ENCODE assay signal across 13 cellular contexts in genomic region chr13:101869553-101869952, GRCh38.
DNase-seq lines count a peak whose midpoint lies in the region; ATAC-seq lines count a peak whose summit lies in the region.
"Had no signal": no experiment of that assay in that cellular context is flagged by ENCODE, and none has a peak within 500 bp of the region (broad histone marks: within the 10 kb centered on the region; RNA-seq: fewer than 3 reads in every experiment).

No MANE protein-coding gene starts in this region.

- peak overlapping the region; percentile 68 for H3K4me3 ChIP-seq in endocrine pancreas (ENCODE audit: control insufficient read depth, insufficient read depth, low read length)
- H3K4me3 ChIP-seq in effector memory CD4-positive, alpha-beta T cell (ENCODE audit: insufficient read depth, low read depth, low read length, poor library complexity, severe bottlenecking): no peak overlapping the region
- H3K4me3 ChIP-seq: body of pancreas had no signal

- ATAC-seq in GM18907 (IDR thresholded peaks at IDR 0.05; ENCODE audit: unreplicated experiment) (peak; percentile 96), GM21526 (IDR thresholded peaks at IDR 0.05; ENCODE audit: low FRiP score, unreplicated experiment) (peak; percentile 85), HG03175 (IDR thresholded peaks at IDR 0.05; ENCODE audit: unreplicated experiment) (peak; percentile 98)
- ATAC-seq: body of pancreas, esophagus mucosa, left colon, T-cell had no signal

- H3K36me3 ChIP-seq in endocrine pancreas (ENCODE audit: control insufficient read depth, insufficient read depth, low read length): no peaks in the 10 kb centered on the region
- no peaks in the 10 kb centered on the region for H3K36me3 ChIP-seq in effector memory CD4-positive, alpha-beta T cell (ENCODE audit: control insufficient read depth, insufficient read depth, low read length)

- no peak for DNase-seq in effector memory CD4-positive, alpha-beta T cell
- DNase-seq in retina: no peak
- DNase-seq in stimulated activated CD4-positive, alpha-beta T cell treated with anti-CD3 and anti-CD28 coated beads, Interleukin-2, amount 100 ng/mL, for 24 hours: no peak
- DNase-seq: body of pancreas, DMS79, left colon, T-cell had no signal

- H3K27me3 ChIP-seq in endocrine pancreas (ENCODE audit: control insufficient read depth, insufficient read depth, low read length): no peaks in the 10 kb centered on the region
- H3K27me3 ChIP-seq in effector memory CD4-positive, alpha-beta T cell (replicated peaks; ENCODE audit: control insufficient read depth, insufficient read depth, low read length, poor library complexity, severe bottlenecking): no peaks in the 10 kb centered on the region
- H3K27me3 ChIP-seq: body of pancreas had no signal

- no peaks in the 10 kb centered on the region for H3K9me3 ChIP-seq in endocrine pancreas (ENCODE audit: control insufficient read depth, low read length)
- H3K9me3 ChIP-seq in effector memory CD4-positive, alpha-beta T cell (ENCODE audit: control insufficient read depth, low read length): no peaks in the 10 kb centered on the region
- H3K9me3 ChIP-seq: body of pancreas had no signal

- H3K9ac ChIP-seq in endocrine pancreas (ENCODE audit: control insufficient read depth, insufficient read depth, low read length): no peak overlapping the region
- H3K9ac ChIP-seq: parathyroid adenoma had no signal

- peaks cover 16% of the 10 kb centered on the region for H3K4me1 ChIP-seq in endocrine pancreas (ENCODE audit: control insufficient read depth, insufficient read depth, low read length)
- H3K4me1 ChIP-seq in effector memory CD4-positive, alpha-beta T cell (ENCODE audit: control insufficient read depth, insufficient read depth, low read length, poor library complexity, severe bottlenecking): no peaks in the 10 kb centered on the region
- H3K4me1 ChIP-seq: body of pancreas, parathyroid adenoma had no signal

- no peak overlapping the region for H3K27ac ChIP-seq in effector memory CD4-positive, alpha-beta T cell (ENCODE audit: insufficient read depth, low read length, poor library complexity, severe bottlenecking)
- H3K27ac ChIP-seq: body of pancreas, parathyroid adenoma had no signal
